17 cellular contexts compared by ENCODE assay signal in genomic region chr9:99169982-99170761, GRCh38. TPM values are rescaled to one million over a fixed set of nuclear protein-coding genes. Genes with fewer than 3 reads are reported as not detected.
DNase-seq lines count a peak whose midpoint lies in the region; FAIRE-seq and TF ChIP-seq lines count a peak whose summit lies in the region.
"Had no signal": no experiment of that assay in that cellular context is flagged by ENCODE, and none has a peak within 500 bp of the region (broad histone marks: within the 10 kb centered on the region; RNA-seq: fewer than 3 reads in every experiment).

No MANE protein-coding gene starts in this region.

- no peak overlapping the region for H3K14ac ChIP-seq in neuronal stem cell (ENCODE audit: low read length)

- no peaks in the 10 kb centered on the region for H3K36me3 ChIP-seq in neuronal stem cell (replicated peaks in 1 of 2; ENCODE audit: control insufficient read depth in 2 of 2, insufficient read depth in 2 of 2, low read length in 2 of 2)
- H3K36me3 ChIP-seq: heart right ventricle, right atrium auricular region, tibial artery had no signal

- H3K27me3 Mint-ChIP-seq in HFFc6 (ENCODE audit: insufficient read depth): peaks cover 34% of the 10 kb centered on the region
- H3K27me3 Mint-ChIP-seq: activated naive CD4-positive, alpha-beta T cell treated with anti-CD3 and anti-CD28 coated beads, Interleukin-2, amount 50 U/mL, for 24 hours; memory B cell had no signal

- no peak overlapping the region for H4K8ac ChIP-seq in neuronal stem cell (ENCODE audit: low read depth, low read length)

- H2AFZ ChIP-seq in neuronal stem cell (ENCODE audit: low read length): peak overlapping the region; percentile 90

- peaks cover 42 to 50% of the 10 kb centered on the region in 2 donors for H3K4me1 ChIP-seq in neuronal stem cell (ENCODE audit: control insufficient read depth in 2 of 2, insufficient read depth in 1 of 2, low read depth in 1 of 2, low read length in 2 of 2)
- H3K4me1 ChIP-seq: heart right ventricle, right atrium auricular region, tibial artery had no signal

- no peaks in the 10 kb centered on the region for H3K9me3 ChIP-seq in neuronal stem cell (replicated peaks in 1 of 2; ENCODE audit: control insufficient read depth in 2 of 2, insufficient read depth in 1 of 2, low read depth in 1 of 2, low read length in 2 of 2)
- H3K9me3 ChIP-seq: heart right ventricle, right atrium auricular region, tibial artery had no signal

- no peak overlapping the region for H3K4me3 ChIP-seq in cardiac fibroblast (replicated peaks in 1 of 2; ENCODE audit: low read depth in 2 of 2, low read length in 2 of 2)
- peak overlapping the region in 1 of 2 donors; percentile 33 for H3K4me3 ChIP-seq in neuronal stem cell (ENCODE audit: low read length in 2 of 2)
- H3K4me3 ChIP-seq: GM12878, heart right ventricle, right atrium auricular region, tibial artery had no signal

- DNase-seq in HFFc6 (no peak), NCI-H2227 treated with DMSO at 0.1 percent for 48 hours (lab: John Stamatoyannopoulos, UW) (peak; percentile 73), cardiac fibroblast (ENCODE audit: low read depth in 2 of 2) (no peak), neuronal stem cell (ENCODE audit: low spot score) (peak; percentile 69), frontal cortex (ENCODE audit: low spot score in 2 of 2) (no peak), activated gamma-delta T cell (lab: John Stamatoyannopoulos, UW) (no peak), AG08395 (ENCODE audit: low spot score) (no peak)
- DNase-seq in activated naive CD4-positive, alpha-beta T cell treated with Interleukin-2 at 50 U/mL for 16 hours: no peak
- DNase-seq: activated CD4-positive, alpha-beta T cell treated with anti-CD3 and anti-CD28 coated beads, Interleukin-2, amount 50 U/mL, for 4 hours; effector memory CD8-positive, alpha-beta T cell; heart right ventricle; tibial artery had no signal

- H3K9me3 Mint-ChIP-seq in HFFc6: no peaks in the 10 kb centered on the region
- H3K9me3 Mint-ChIP-seq: activated naive CD4-positive, alpha-beta T cell treated with anti-CD3 and anti-CD28 coated beads, Interleukin-2, amount 50 U/mL, for 24 hours; effector memory CD8-positive, alpha-beta T cell; memory B cell had no signal

- no peak overlapping the region for H2BK12ac ChIP-seq in neuronal stem cell (ENCODE audit: low read length)

- peaks cover 0 to 4% (median 0%) of the 10 kb centered on the region in 3 experiments for H3K27me3 ChIP-seq in neuronal stem cell (ENCODE audit: control insufficient read depth in 3 of 3, insufficient read depth in 3 of 3, low read depth in 1 of 3, low read length in 3 of 3)
- H3K27me3 ChIP-seq: right atrium auricular region had no signal

- H4K91ac ChIP-seq in neuronal stem cell (ENCODE audit: low read depth, low read length, poor library complexity): no peak overlapping the region

- H3K4ac ChIP-seq in neuronal stem cell (ENCODE audit: low read length): no peak overlapping the region

- H2BK120ac ChIP-seq in neuronal stem cell (ENCODE audit: low read depth, low read length): no peak overlapping the region

- no peak overlapping the region for H3K9ac ChIP-seq in neuronal stem cell (ENCODE audit: low read depth, low read length, poor library complexity)

- no peak overlapping the region for H3K27ac Mint-ChIP-seq in HFFc6
- H3K27ac Mint-ChIP-seq: activated naive CD4-positive, alpha-beta T cell treated with anti-CD3 and anti-CD28 coated beads, Interleukin-2, amount 50 U/mL, for 24 hours; effector memory CD8-positive, alpha-beta T cell; memory B cell had no signal

- peaks cover 7% of the 10 kb centered on the region for H3K4me1 Mint-ChIP-seq in HFFc6 (ENCODE audit: low read depth)

- FAIRE-seq in frontal cortex (lab: Jason Lieb, UNC): no peak
- FAIRE-seq: D721Med, GM12878 had no signal

- no peaks in the 10 kb centered on the region for H3K36me3 Mint-ChIP-seq in HFFc6 (ENCODE audit: low read depth)
- H3K36me3 Mint-ChIP-seq: activated naive CD4-positive, alpha-beta T cell treated with anti-CD3 and anti-CD28 coated beads, Interleukin-2, amount 50 U/mL, for 24 hours; memory B cell had no signal

- H2AK5ac ChIP-seq in neuronal stem cell (ENCODE audit: low read depth, low read length): peak overlapping the region; percentile 91

- H3K27ac ChIP-seq in neuronal stem cell (replicated peaks; ENCODE audit: low read length): peak overlapping the region; percentile 95
- H3K27ac ChIP-seq: heart right ventricle, right atrium auricular region, tibial artery had no signal

- peak overlapping the region; percentile 88 for H2BK5ac ChIP-seq in neuronal stem cell (ENCODE audit: low read length)

- peak overlapping the region; percentile 94 for H3K18ac ChIP-seq in neuronal stem cell (ENCODE audit: low read length)

- no peak overlapping the region for H3K4me3 Mint-ChIP-seq in HFFc6
- H3K4me3 Mint-ChIP-seq: activated naive CD4-positive, alpha-beta T cell treated with anti-CD3 and anti-CD28 coated beads, Interleukin-2, amount 50 U/mL, for 24 hours; effector memory CD8-positive, alpha-beta T cell; memory B cell had no signal

- TF ChIP-seq CTCF in HFFc6 (IDR thresholded peaks at IDR 0.05): 0 out of 2 replicates have a peak, but pooled peaks have one; percentile 30
- TF ChIP-seq CTCF in cardiac fibroblast (IDR thresholded peaks at IDR 0.05; ENCODE audit: low read depth, low read length): peak; percentile 16

- peak overlapping the region; percentile 47 for H2BK15ac ChIP-seq in neuronal stem cell (ENCODE audit: low read length)

- no peak overlapping the region for H3K4me2 ChIP-seq in neuronal stem cell (ENCODE audit: insufficient read depth, low read length, poor library complexity, severe bottlenecking)

- WGBS in neuronal stem cell (ENCODE audit: extremely low coverage in 2 of 2, insufficient read length in 2 of 2, insufficient replicate concordance in 1 of 2), 2 donors: no CpG with 5 or more reads among the region's 10 CpGs

- H3K23ac ChIP-seq in neuronal stem cell (ENCODE audit: low read depth, low read length, poor library complexity): no peak overlapping the region

- no peaks in the 10 kb centered on the region for H3K79me1 ChIP-seq in neuronal stem cell (ENCODE audit: low read depth, low read length)

RNA-seq across cellular contexts. Expression of gene ALG2, which starts 51.6 kb away (rescaled TPM):
- 10 to 100 TPM; 30.4 to 42.2 (median 38.3) TPM for total RNA-seq in HFFc6 (2021; fragmentation: NEBNext Ultra II Directional; extraction: Animal tissue kit (Norgen Biotek cat#: 25700))
- 18.1 TPM for polyA plus RNA-seq in neuronal stem cell (2013, experiment 1 of 2)
- polyA plus RNA-seq in neuronal stem cell (2013, experiment 2 of 2): 17.7 TPM
- 29.3 TPM for total RNA-seq in frontal cortex

RNA-seq across cellular contexts. Expression of gene SEC61B, which starts 51.9 kb away (rescaled TPM):
- 100 to 1,000 TPM; 234 to 281 (median 252) TPM for total RNA-seq in HFFc6 (2021; fragmentation: NEBNext Ultra II Directional; extraction: Animal tissue kit (Norgen Biotek cat#: 25700))
- 363 TPM for polyA plus RNA-seq in neuronal stem cell (2013, experiment 1 of 2)
- polyA plus RNA-seq in neuronal stem cell (2013, experiment 2 of 2): 364 TPM
- total RNA-seq in frontal cortex: 40.4 TPM

Comparison
In these comparisons a context has a peak if more than half of its experiments do, and no peak if none do; other contexts are left out.
1. DNase-seq: peak in NCI-H2227 treated with DMSO at 0.1 percent for 48 hours (single experiment) and neuronal stem cell (single experiment); none in HFFc6 (single experiment), cardiac fibroblast (0 of 2), frontal cortex (0 of 2), activated gamma-delta T cell (single experiment), activated naive CD4-positive, alpha-beta T cell treated with Interleukin-2 at 50 U/mL for 16 hours (single experiment) and AG08395 (single experiment).